Comparison of ENCODE assay signal across 15 cellular contexts in the genomic region with DNA sequence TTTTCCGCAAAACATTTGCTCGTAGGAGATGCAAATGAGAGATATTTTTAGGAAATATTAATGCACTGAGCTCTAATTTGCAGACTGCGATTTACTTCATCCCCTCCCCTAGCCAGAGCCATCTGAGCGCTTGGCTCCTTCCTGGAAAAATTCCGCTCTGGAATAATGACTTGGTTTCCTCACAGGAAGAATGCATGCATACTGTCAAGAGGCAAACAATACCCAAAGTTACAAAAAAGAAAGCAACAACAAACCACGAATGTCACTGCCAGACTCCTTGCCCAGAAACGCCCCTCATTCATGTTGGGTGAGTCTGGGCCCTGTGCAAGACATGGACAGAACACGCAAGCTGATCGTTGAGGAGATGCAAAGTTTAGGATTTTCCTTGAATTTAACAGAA.
"Had no signal": no experiment of that assay in that cellular context is flagged by ENCODE, and none has a peak within 500 bp of the region (broad histone marks: within the 10 kb centered on the region; RNA-seq: fewer than 3 reads in every experiment).

No MANE protein-coding gene starts in this region.

- H3K9me3 ChIP-seq: breast epithelium had no signal

- H3K36me3 ChIP-seq: breast epithelium had no signal

- H3K9me3 Mint-ChIP-seq: activated B cell treated with CpG ODN at 0.5 μM for 24 hours; activated CD4-positive, alpha-beta T cell treated with anti-CD3 and anti-CD28 coated beads, Interleukin-2, amount 10 ng/mL, durations not matched to agents 7 days and 5 days; activated naive CD8-positive, alpha-beta T cell treated with anti-CD3 and anti-CD28 coated beads, Interleukin-2, amount 10 ng/mL, durations not matched to agents 7 days and 5 days; activated T-helper 1 cell treated with anti-CD3 and anti-CD28 coated beads, Interleukin-12 subunit alpha, Interleukin-12 subunit beta, Interleukin-2, Interleukin-4 antibody, amounts not matched to agents 30 ng/mL and 10 ng/mL and 1 ng/mL, durations not matched to agents 14 hours and 24 hours and 36 hours; endodermal cell; T-helper 2 cell treated with Interferon-gamma antibody and Interleukin-4, amounts not matched to agents 5 μg/mL and 100 μg/mL, for 36 hours had no signal

- DNase-seq: activated B cell treated with CpG ODN at 0.5 μM for 24 hours; activated CD4-positive, alpha-beta T cell treated with anti-CD3 and anti-CD28 coated beads, Interleukin-2, amount 10 ng/mL, durations not matched to agents 7 days and 5 days; activated naive CD4-positive, alpha-beta T cell; activated naive CD8-positive, alpha-beta T cell treated with anti-CD3 and anti-CD28 coated beads, Interleukin-2, amount 10 ng/mL, durations not matched to agents 7 days and 5 days; endodermal cell; kidney; small intestine; stimulated activated CD4-positive, alpha-beta T cell treated with anti-CD3 and anti-CD28 coated beads, Interleukin-4, amount 100 ng/mL, for 24 hours; stimulated activated naive CD4-positive, alpha-beta T cell; trophoblast cell had no signal

- H3K4me3 ChIP-seq: breast epithelium had no signal

- H3K36me3 Mint-ChIP-seq: activated naive CD8-positive, alpha-beta T cell treated with anti-CD3 and anti-CD28 coated beads, Interleukin-2, amount 10 ng/mL, durations not matched to agents 7 days and 5 days; mesothelial cell of epicardium had no signal

- H3K4me1 ChIP-seq: breast epithelium, parathyroid adenoma had no signal

- H3K4me1 Mint-ChIP-seq: activated B cell treated with CpG ODN at 0.5 μM for 24 hours; activated CD4-positive, alpha-beta T cell treated with anti-CD3 and anti-CD28 coated beads, Interleukin-2, amount 10 ng/mL, durations not matched to agents 7 days and 5 days had no signal

- H3K4me3 Mint-ChIP-seq: activated B cell treated with CpG ODN at 0.5 μM for 24 hours; activated CD4-positive, alpha-beta T cell treated with anti-CD3 and anti-CD28 coated beads, Interleukin-2, amount 10 ng/mL, durations not matched to agents 7 days and 5 days; activated naive CD8-positive, alpha-beta T cell treated with anti-CD3 and anti-CD28 coated beads, Interleukin-2, amount 10 ng/mL, durations not matched to agents 7 days and 5 days; activated T-helper 1 cell treated with anti-CD3 and anti-CD28 coated beads, Interleukin-12 subunit alpha, Interleukin-12 subunit beta, Interleukin-2, Interleukin-4 antibody, amounts not matched to agents 30 ng/mL and 10 ng/mL and 1 ng/mL, durations not matched to agents 14 hours and 24 hours and 36 hours; endodermal cell; mesothelial cell of epicardium; T-helper 2 cell treated with Interferon-gamma antibody and Interleukin-4, amounts not matched to agents 5 μg/mL and 100 μg/mL, for 36 hours had no signal

- H3K27ac Mint-ChIP-seq: activated B cell treated with CpG ODN at 0.5 μM for 24 hours; activated CD4-positive, alpha-beta T cell treated with anti-CD3 and anti-CD28 coated beads, Interleukin-2, amount 10 ng/mL, durations not matched to agents 7 days and 5 days; activated naive CD8-positive, alpha-beta T cell treated with anti-CD3 and anti-CD28 coated beads, Interleukin-2, amount 10 ng/mL, durations not matched to agents 7 days and 5 days; activated T-helper 1 cell treated with anti-CD3 and anti-CD28 coated beads, Interleukin-12 subunit alpha, Interleukin-12 subunit beta, Interleukin-2, Interleukin-4 antibody, amounts not matched to agents 30 ng/mL and 10 ng/mL and 1 ng/mL, durations not matched to agents 14 hours and 24 hours and 36 hours; endodermal cell; mesothelial cell of epicardium; T-helper 2 cell treated with Interferon-gamma antibody and Interleukin-4, amounts not matched to agents 5 μg/mL and 100 μg/mL, for 36 hours had no signal

- H3K27ac ChIP-seq: breast epithelium, parathyroid adenoma had no signal

- H3K27me3 ChIP-seq: breast epithelium had no signal
